In the genomic region with DNA sequence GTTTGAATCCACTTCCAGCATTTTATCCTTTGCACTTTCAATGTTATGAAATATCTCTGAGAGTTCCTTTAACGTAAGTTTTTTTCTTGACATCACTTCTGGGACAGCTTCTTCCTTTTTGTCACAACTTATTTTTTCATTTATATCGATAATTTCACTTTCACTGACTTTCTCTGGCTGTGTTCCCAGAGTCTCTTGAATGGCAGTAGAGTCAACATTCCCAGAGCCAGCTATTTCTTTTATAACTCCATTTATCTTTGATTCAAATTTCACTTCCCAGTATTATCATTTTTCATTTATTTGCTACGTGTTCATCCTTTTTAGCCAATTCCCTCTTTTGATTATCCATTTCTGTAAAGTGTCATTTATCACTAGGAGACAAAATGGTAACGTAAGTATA, we compare ENCODE assay signal across 20 cellular contexts.
"Had no signal": no experiment of that assay in that cellular context is flagged by ENCODE, and none has a peak within 500 bp of the region (broad histone marks: within the 10 kb centered on the region; RNA-seq: fewer than 3 reads in every experiment).

No MANE protein-coding gene starts in this region.

- H3K9ac ChIP-seq: parathyroid adenoma had no signal

- H3K27ac ChIP-seq: coronary artery, gastroesophageal sphincter, heart left ventricle, parathyroid adenoma, sigmoid colon, upper lobe of right lung had no signal

- H3K79me2 ChIP-seq: parathyroid adenoma had no signal

- H3K4me1 ChIP-seq: parathyroid adenoma, upper lobe of right lung had no signal

- H3K27me3 ChIP-seq: gastroesophageal sphincter, heart left ventricle, sigmoid colon, upper lobe of right lung had no signal

- H3K36me3 ChIP-seq: gastroesophageal sphincter, heart left ventricle, sigmoid colon, upper lobe of right lung had no signal

- H3K27ac Mint-ChIP-seq: activated CD4-positive, alpha-beta T cell treated with anti-CD3 and anti-CD28 coated beads, Interleukin-2, amount 10 ng/mL, durations not matched to agents 7 days and 5 days; activated naive CD4-positive, alpha-beta T cell treated with anti-CD3 and anti-CD28 coated beads for 36 hours; activated naive CD8-positive, alpha-beta T cell treated with anti-CD3 and anti-CD28 coated beads, Interleukin-2, amount 50 U/mL, for 24 hours; naive thymus-derived CD8-positive, alpha-beta T cell; stimulated activated naive B cell treated with anti-CD40 and anti-IgM and Interleukin-4, amounts not matched to agents 10 μg/mL and 1 μg/mL and 100 μg/mL, for 72 hours had no signal

- H2AFZ ChIP-seq: parathyroid adenoma had no signal

- ATAC-seq: activated CD4-positive, CD25-positive, alpha-beta regulatory T cell treated with anti-CD3 and anti-CD28 coated beads, Interleukin-2, amount 50 U/mL, for 24 hours; activated naive CD8-positive, alpha-beta T cell treated with anti-CD3 and anti-CD28 coated beads, Interleukin-2, amount 50 U/mL, for 24 hours; activated T-cell treated with anti-CD3 and anti-CD28 coated beads, Interleukin-2, amount 50 U/mL, for 4 hours; gastroesophageal sphincter; heart left ventricle; naive thymus-derived CD8-positive, alpha-beta T cell; stimulated activated naive B cell treated with anti-CD40 and anti-IgM and Interleukin-4, amounts not matched to agents 10 μg/mL and 1 μg/mL and 100 μg/mL, for 72 hours; upper lobe of right lung had no signal

- H3K4me3 ChIP-seq: coronary artery, gastroesophageal sphincter, heart left ventricle, sigmoid colon, upper lobe of right lung had no signal

- H3K36me3 Mint-ChIP-seq: naive thymus-derived CD8-positive, alpha-beta T cell; stimulated activated naive B cell treated with anti-CD40 and anti-IgM and Interleukin-4, amounts not matched to agents 10 μg/mL and 1 μg/mL and 100 μg/mL, for 72 hours had no signal

- DNase-seq: activated CD4-positive, alpha-beta T cell treated with anti-CD3 and anti-CD28 coated beads, Interleukin-2, amount 10 ng/mL, durations not matched to agents 7 days and 5 days; activated CD8-positive, alpha-beta memory T cell treated with anti-CD3 and anti-CD28 coated beads, Interleukin-2, amount 50 U/mL, for 4 hours; activated naive CD4-positive, alpha-beta T cell treated with anti-CD3 and anti-CD28 coated beads for 36 hours; activated naive CD8-positive, alpha-beta T cell treated with anti-CD3 and anti-CD28 coated beads, Interleukin-2, amount 50 U/mL, for 24 hours; activated T-cell treated with anti-CD3 and anti-CD28 coated beads, Interleukin-2, amount 50 U/mL, for 4 hours; aorta; erythroblast; heart left ventricle; kidney glomerular epithelial cell; naive thymus-derived CD8-positive, alpha-beta T cell; sigmoid colon; stimulated activated CD4-positive, alpha-beta T cell treated with anti-CD3 and anti-CD28 coated beads, Interleukin-4, amount 100 ng/mL, for 4 hours; stimulated activated naive B cell treated with anti-CD40 and anti-IgM and Interleukin-4, amounts not matched to agents 10 μg/mL and 1 μg/mL and 100 μg/mL, for 72 hours; T1000; upper lobe of right lung had no signal

- H3K9me3 ChIP-seq: gastroesophageal sphincter, heart left ventricle, sigmoid colon, upper lobe of right lung had no signal

- H3K9me3 Mint-ChIP-seq: activated CD4-positive, alpha-beta T cell treated with anti-CD3 and anti-CD28 coated beads, Interleukin-2, amount 10 ng/mL, durations not matched to agents 7 days and 5 days; activated naive CD4-positive, alpha-beta T cell treated with anti-CD3 and anti-CD28 coated beads for 36 hours; activated naive CD8-positive, alpha-beta T cell treated with anti-CD3 and anti-CD28 coated beads, Interleukin-2, amount 50 U/mL, for 24 hours; activated T-cell treated with anti-CD3 and anti-CD28 coated beads, Interleukin-2, amount 50 U/mL, for 4 hours had no signal

- FAIRE-seq: endometrium had no signal
